26 cellular contexts compared by ENCODE assay signal in genomic region chr13:49820591-49821215, GRCh38.
"Had no signal": no experiment of that assay in that cellular context is flagged by ENCODE, and none has a peak within 500 bp of the region (broad histone marks: within the 10 kb centered on the region; RNA-seq: fewer than 3 reads in every experiment).

No MANE protein-coding gene starts in this region.

- ATAC-seq: left lung; mucosa of descending colon; naive thymus-derived CD4-positive, alpha-beta T cell; natural killer cell treated with Interleukin-12 subunit alpha and Interleukin-12 subunit beta and Interleukin-15 and Interleukin-18, amount 100 ng/mL, for 72 hours; stimulated activated naive CD8-positive, alpha-beta T cell treated with anti-CD3 and anti-CD28 coated beads, Interleukin-15, Interleukin-2, amounts not matched to agents 100 U/mL and 50 U/mL, for 24 hours had no signal

- H3K9me3 Mint-ChIP-seq: memory B cell; natural killer cell treated with Interleukin-12 subunit alpha and Interleukin-12 subunit beta and Interleukin-15 and Interleukin-18, amount 100 ng/mL, for 72 hours; stimulated activated naive B cell treated with anti-CD40 and anti-IgM and Interleukin-4, amounts not matched to agents 10 μg/mL and 1 μg/mL and 100 μg/mL, for 72 hours had no signal

- H3K9me3 ChIP-seq: left lung, mucosa of descending colon, ovary, right atrium auricular region, right lobe of liver, stomach, testis, thyroid gland, transverse colon, upper lobe of left lung, vagina had no signal

- DNase-seq: kidney glomerular epithelial cell; left cardiac atrium; left lung; midbrain; mucosa of descending colon; naive thymus-derived CD4-positive, alpha-beta T cell; ovary; right lobe of liver; stimulated activated CD4-positive, alpha-beta T cell treated with anti-CD3 and anti-CD28 coated beads, Interleukin-12 subunit alpha, Interleukin-12 subunit beta, amount 100 ng/mL, for 4 hours; stimulated activated CD4-positive, alpha-beta T cell treated with anti-CD3 and anti-CD28 coated beads, Interleukin-15, amount 100 ng/mL, for 24 hours; stimulated activated CD4-positive, alpha-beta T cell treated with anti-CD3 and anti-CD28 coated beads, Interleukin-2, amount 100 ng/mL, for 24 hours; stimulated activated CD4-positive, alpha-beta T cell treated with anti-CD3 and anti-CD28 coated beads, Interleukin-4, amount 100 ng/mL, for 1 hour; stimulated activated naive B cell treated with anti-CD40 and anti-IgM and Interleukin-4, amounts not matched to agents 10 μg/mL and 1 μg/mL and 100 μg/mL, for 72 hours; stimulated activated naive CD8-positive, alpha-beta T cell treated with anti-CD3 and anti-CD28 coated beads, Interleukin-15, Interleukin-2, amounts not matched to agents 100 U/mL and 50 U/mL, for 24 hours; stomach; testis; thyroid gland; transverse colon; upper lobe of left lung had no signal

- H3K4me3 Mint-ChIP-seq: memory B cell; naive thymus-derived CD4-positive, alpha-beta T cell; natural killer cell treated with Interleukin-12 subunit alpha and Interleukin-12 subunit beta and Interleukin-15 and Interleukin-18, amount 100 ng/mL, for 72 hours; stimulated activated naive B cell treated with anti-CD40 and anti-IgM and Interleukin-4, amounts not matched to agents 10 μg/mL and 1 μg/mL and 100 μg/mL, for 72 hours had no signal

- H3K27me3 ChIP-seq: left lung, ovary, right atrium auricular region, right lobe of liver, testis, thyroid gland, transverse colon, upper lobe of left lung, vagina had no signal

- H3K4me1 ChIP-seq: left lung, right lobe of liver, stomach, testis, thyroid gland, transverse colon, upper lobe of left lung, vagina had no signal

- H3K27me3 Mint-ChIP-seq: progenitor cell of endocrine pancreas had no signal

- H3K27ac Mint-ChIP-seq: memory B cell; naive thymus-derived CD4-positive, alpha-beta T cell; natural killer cell treated with Interleukin-12 subunit alpha and Interleukin-12 subunit beta and Interleukin-15 and Interleukin-18, amount 100 ng/mL, for 72 hours; progenitor cell of endocrine pancreas; stimulated activated naive B cell treated with anti-CD40 and anti-IgM and Interleukin-4, amounts not matched to agents 10 μg/mL and 1 μg/mL and 100 μg/mL, for 72 hours had no signal

- H3K36me3 Mint-ChIP-seq: memory B cell; natural killer cell treated with Interleukin-12 subunit alpha and Interleukin-12 subunit beta and Interleukin-15 and Interleukin-18, amount 100 ng/mL, for 72 hours; stimulated activated naive B cell treated with anti-CD40 and anti-IgM and Interleukin-4, amounts not matched to agents 10 μg/mL and 1 μg/mL and 100 μg/mL, for 72 hours had no signal

- FAIRE-seq: keratinocyte had no signal

- H3K27ac ChIP-seq: left lung, ovary, right atrium auricular region, right lobe of liver, stomach, testis, thyroid gland, transverse colon, upper lobe of left lung, vagina had no signal

- H3K36me3 ChIP-seq: left lung, ovary, right atrium auricular region, right lobe of liver, stomach, thyroid gland, transverse colon, upper lobe of left lung, vagina had no signal

- H3K4me1 Mint-ChIP-seq: stimulated activated naive B cell treated with anti-CD40 and anti-IgM and Interleukin-4, amounts not matched to agents 10 μg/mL and 1 μg/mL and 100 μg/mL, for 72 hours had no signal

- H3K4me3 ChIP-seq: left lung, lung, mucosa of descending colon, ovary, right atrium auricular region, right lobe of liver, stomach, testis, thyroid gland, transverse colon, upper lobe of left lung, vagina had no signal
